Comparison of ENCODE assay signal across 28 cellular contexts in genomic region chr2:219415580-219416232, GRCh38. TPM values are rescaled to one million over a fixed set of nuclear protein-coding genes. Genes with fewer than 3 reads are reported as not detected.
DNase-seq lines count a peak whose midpoint lies in the region; ATAC-seq and TF ChIP-seq lines count a peak whose summit lies in the region.
"Had no signal": no experiment of that assay in that cellular context is flagged by ENCODE, and none has a peak within 500 bp of the region (broad histone marks: within the 10 kb centered on the region; RNA-seq: fewer than 3 reads in every experiment).

No MANE protein-coding gene starts in this region.

- no peak overlapping the region for H2AK5ac ChIP-seq in mesenchymal stem cell (ENCODE audit: low read length, severe bottlenecking)

- H3K36me3 Mint-ChIP-seq in WTC11, result 0 out of 2 replicates have a peak, but pooled peaks cover 2% of the 10 kb centered on the region
- peaks cover 2% of the 10 kb centered on the region for H3K36me3 Mint-ChIP-seq in activated CD4-positive, alpha-beta T cell treated with anti-CD3 and anti-CD28 coated beads for 36 hours (ENCODE audit: low read depth)
- H3K36me3 Mint-ChIP-seq: CD8-positive, alpha-beta T cell; stimulated activated effector memory CD8-positive, alpha-beta T cell treated with anti-CD3 and anti-CD28 coated beads, Interleukin-12 subunit alpha, Interleukin-12 subunit beta, amount 100 ng/mL, for 72 hours had no signal

- H3K18ac ChIP-seq in mesenchymal stem cell (ENCODE audit: low read depth in 1 of 2, low read length in 2 of 2), result no peak overlapping the region

- H3K4me3 ChIP-seq in BLaER1, result no peak overlapping the region
- H3K4me3 ChIP-seq in muscle layer of duodenum (ENCODE audit: low read depth in 1 of 2, low read length in 2 of 2), result no peak overlapping the region
- no peak overlapping the region for H3K4me3 ChIP-seq in gastrocnemius medialis
- no peak overlapping the region for H3K4me3 ChIP-seq in mesenchymal stem cell (ENCODE audit: insufficient read depth in 1 of 2, low read depth in 1 of 2, low read length in 2 of 2)
- H3K4me3 ChIP-seq: lung, mucosa of descending colon, upper lobe of right lung had no signal

- H3K36me3 ChIP-seq in BLaER1, result no peaks in the 10 kb centered on the region
- peaks cover 0 to under 1% of the 10 kb centered on the region in 2 donors for H3K36me3 ChIP-seq in muscle layer of duodenum (ENCODE audit: control insufficient read depth in 1 of 2, insufficient read depth in 2 of 2, low read length in 2 of 2)
- peaks cover 0 to 8% of the 10 kb centered on the region in 2 donors for H3K36me3 ChIP-seq in gastrocnemius medialis
- H3K36me3 ChIP-seq in mesenchymal stem cell (ENCODE audit: control insufficient read depth in 1 of 2, insufficient read depth in 2 of 2, low read depth in 1 of 2, low read length in 2 of 2), result no peaks in the 10 kb centered on the region
- H3K36me3 ChIP-seq: upper lobe of right lung had no signal

- H4K8ac ChIP-seq in mesenchymal stem cell (ENCODE audit: low read length), result no peak overlapping the region

- H2BK120ac ChIP-seq in mesenchymal stem cell (ENCODE audit: low read depth, low read length), result no peak overlapping the region

- POLR2A ChIA-PET in WTC11 (lab: Charles Lee), result no interaction called here
- POLR2A ChIA-PET in activated CD4-positive, alpha-beta T cell treated with anti-CD3 and anti-CD28 coated beads for 36 hours (lab: Charles Lee), result no interaction called here

- TF ChIP-seq CTCF in WTC11 (IDR thresholded peaks at IDR 0.05), result no peak
- TF ChIP-seq CTCF in gastrocnemius medialis (IDR thresholded peaks at IDR 0.05 in 4 of 5, conservative IDR thresholded peaks at IDR 0.05 in 1 of 5), result no peak
- TF ChIP-seq CTCF in GM20000 (IDR thresholded peaks at IDR 0.05; ENCODE audit: extremely low read depth, missing control alignments), result no peak

- CTCF ChIA-PET in WTC11 (lab: Charles Lee), result interaction anchor here (0.7 to 5.6 kb wide), 12 partner anchors 13 to 386 kb away, joined by 3 to 77 read pairs (median 6); partner anchors contain the start of genes CHPF, SPEG and TMEM198
- CTCF ChIA-PET in activated CD4-positive, alpha-beta T cell treated with anti-CD3 and anti-CD28 coated beads for 36 hours (lab: Charles Lee), result interaction anchor here (0.6 to 1.1 kb wide), 2 partner anchors 13 to 1785 kb away, joined by 3 to 4 read pairs; no protein-coding TSS in a partner anchor

- peak overlapping the region; percentile 30; the same call in 1 of the 2 replicates for H3K27ac Mint-ChIP-seq in WTC11
- H3K27ac Mint-ChIP-seq in activated CD4-positive, alpha-beta T cell treated with anti-CD3 and anti-CD28 coated beads for 36 hours, result no peak overlapping the region
- H3K27ac Mint-ChIP-seq: activated naive CD8-positive, alpha-beta T cell treated with anti-CD3 and anti-CD28 coated beads, Interleukin-2, amount 50 U/mL, for 24 hours; CD8-positive, alpha-beta T cell; stimulated activated effector memory CD8-positive, alpha-beta T cell treated with anti-CD3 and anti-CD28 coated beads, Interleukin-12 subunit alpha, Interleukin-12 subunit beta, amount 100 ng/mL, for 72 hours; T-helper 1 cell treated with Interleukin-12 subunit alpha and Interleukin-12 subunit beta and Interleukin-4 antibody, amounts not matched to agents 30 μg/mL and 1 μg/mL, for 36 hours had no signal

- peaks cover 6% of the 10 kb centered on the region; the same call in 1 of the 2 replicates for H3K9me3 Mint-ChIP-seq in WTC11
- H3K9me3 Mint-ChIP-seq in activated CD4-positive, alpha-beta T cell treated with anti-CD3 and anti-CD28 coated beads for 36 hours (ENCODE audit: low read depth), result peaks cover 2% of the 10 kb centered on the region
- H3K9me3 Mint-ChIP-seq: activated naive CD8-positive, alpha-beta T cell treated with anti-CD3 and anti-CD28 coated beads, Interleukin-2, amount 50 U/mL, for 24 hours; neural crest cell; stimulated activated effector memory CD8-positive, alpha-beta T cell treated with anti-CD3 and anti-CD28 coated beads, Interleukin-12 subunit alpha, Interleukin-12 subunit beta, amount 100 ng/mL, for 72 hours; T-helper 1 cell treated with Interleukin-12 subunit alpha and Interleukin-12 subunit beta and Interleukin-4 antibody, amounts not matched to agents 30 μg/mL and 1 μg/mL, for 36 hours had no signal

- peaks cover 34% of the 10 kb centered on the region for H3K27me3 Mint-ChIP-seq in WTC11 (ENCODE audit: low read depth)
- peaks cover 17% of the 10 kb centered on the region for H3K27me3 Mint-ChIP-seq in activated CD4-positive, alpha-beta T cell treated with anti-CD3 and anti-CD28 coated beads for 36 hours

- peaks cover 29% of the 10 kb centered on the region for H3K4me1 ChIP-seq in BLaER1
- no peaks in the 10 kb centered on the region for H3K4me1 ChIP-seq in muscle layer of duodenum (ENCODE audit: control insufficient read depth in 1 of 2, insufficient read depth in 2 of 2, low read length in 2 of 2)
- H3K4me1 ChIP-seq in gastrocnemius medialis, result peaks cover 35 to 40% of the 10 kb centered on the region in 2 donors
- H3K4me1 ChIP-seq in mesenchymal stem cell (ENCODE audit: control insufficient read depth, insufficient read depth, low read depth, low read length), result peaks cover 21% of the 10 kb centered on the region
- H3K4me1 ChIP-seq: upper lobe of right lung had no signal

- 78% methylated on average over 5 of the region's 5 CpGs for WGBS in mesenchymal stem cell

- no peak overlapping the region for H2BK15ac ChIP-seq in mesenchymal stem cell (ENCODE audit: low read depth, poor library complexity, severe bottlenecking)

- ATAC-seq in WTC11, result no peak
- no peak for ATAC-seq in gastrocnemius medialis
- ATAC-seq in activated CD4-positive, alpha-beta T cell treated with anti-CD3 and anti-CD28 coated beads for 36 hours, result no peak
- ATAC-seq: activated naive CD8-positive, alpha-beta T cell treated with anti-CD3 and anti-CD28 coated beads, Interleukin-2, amount 50 U/mL, for 24 hours; CD8-positive, alpha-beta T cell; mucosa of descending colon; upper lobe of right lung had no signal

- H4K91ac ChIP-seq in mesenchymal stem cell (ENCODE audit: low read length), result no peak overlapping the region

- no peak overlapping the region for H3K4ac ChIP-seq in mesenchymal stem cell (ENCODE audit: low read depth in 1 of 2, low read length in 2 of 2)

- intact Hi-C loops in gastrocnemius medialis (cut with DNase I; ENCODE audit: low total_unique reads), result no loop called here
- intact Hi-C loops in activated CD4-positive, alpha-beta T cell treated with anti-CD3 and anti-CD28 coated beads for 36 hours (cut with DNase I, micrococcal nuclease), result no loop called here

- H3K27me3 ChIP-seq in BLaER1, result no peaks in the 10 kb centered on the region
- peaks cover 9% of the 10 kb centered on the region for H3K27me3 ChIP-seq in muscle layer of duodenum (ENCODE audit: low read depth, low read length)
- no peaks in the 10 kb centered on the region for H3K27me3 ChIP-seq in gastrocnemius medialis
- H3K27me3 ChIP-seq in mesenchymal stem cell (ENCODE audit: control insufficient read depth in 1 of 2, insufficient read depth in 1 of 2, low read length in 2 of 2), result peaks cover 9 to 10% of the 10 kb centered on the region in 2 experiments

- H3K27ac ChIP-seq in BLaER1 (no peak overlapping the region), muscle layer of duodenum (ENCODE audit: low read length) (peak overlapping the region; percentile 90), gastrocnemius medialis (peak overlapping the region; percentile 95 to 100 (median 98)), mesenchymal stem cell (ENCODE audit: low read length, poor library complexity, severe bottlenecking) (no peak overlapping the region)
- H3K27ac ChIP-seq: upper lobe of right lung had no signal

- H2AFZ ChIP-seq in mesenchymal stem cell (ENCODE audit: low read depth, low read length), result no peak overlapping the region

- H4K20me1 ChIP-seq in BLaER1, result no peaks in the 10 kb centered on the region

- H3K9ac ChIP-seq in BLaER1 (no peak overlapping the region), mesenchymal stem cell (ENCODE audit: low read length) (no peak overlapping the region)
- H3K9ac ChIP-seq: SK-N-SH had no signal

- no peak overlapping the region for H3K4me3 Mint-ChIP-seq in WTC11
- H3K4me3 Mint-ChIP-seq in activated CD4-positive, alpha-beta T cell treated with anti-CD3 and anti-CD28 coated beads for 36 hours, result no peak overlapping the region
- H3K4me3 Mint-ChIP-seq: activated naive CD8-positive, alpha-beta T cell treated with anti-CD3 and anti-CD28 coated beads, Interleukin-2, amount 50 U/mL, for 24 hours; CD8-positive, alpha-beta T cell; neural crest cell; stimulated activated effector memory CD8-positive, alpha-beta T cell treated with anti-CD3 and anti-CD28 coated beads, Interleukin-12 subunit alpha, Interleukin-12 subunit beta, amount 100 ng/mL, for 72 hours; T-helper 1 cell treated with Interleukin-12 subunit alpha and Interleukin-12 subunit beta and Interleukin-4 antibody, amounts not matched to agents 30 μg/mL and 1 μg/mL, for 36 hours had no signal

- H2BK12ac ChIP-seq in mesenchymal stem cell (ENCODE audit: low read length in 2 of 2), result no peak overlapping the region

- H2BK5ac ChIP-seq in mesenchymal stem cell (ENCODE audit: low read depth, low read length, poor library complexity, severe bottlenecking), result no peak overlapping the region

- H3K4me2 ChIP-seq in BLaER1 (0 out of 2 replicates have a peak overlapping the region, but pooled peaks have one; percentile 12), mesenchymal stem cell (ENCODE audit: low read length, poor library complexity, severe bottlenecking) (no peak overlapping the region)
- H3K4me2 ChIP-seq: SK-N-SH had no signal

- in situ Hi-C loops in gastrocnemius medialis (cut with MboI; ENCODE audit: low sequenced_read_pairs in 4 of 4), result no loop called here

- peaks cover 28% of the 10 kb centered on the region for H3K4me1 Mint-ChIP-seq in WTC11
- H3K4me1 Mint-ChIP-seq in activated CD4-positive, alpha-beta T cell treated with anti-CD3 and anti-CD28 coated beads for 36 hours, result no peaks in the 10 kb centered on the region
- H3K4me1 Mint-ChIP-seq: activated naive CD8-positive, alpha-beta T cell treated with anti-CD3 and anti-CD28 coated beads, Interleukin-2, amount 50 U/mL, for 24 hours; stimulated activated effector memory CD8-positive, alpha-beta T cell treated with anti-CD3 and anti-CD28 coated beads, Interleukin-12 subunit alpha, Interleukin-12 subunit beta, amount 100 ng/mL, for 72 hours had no signal

- H3K23ac ChIP-seq in mesenchymal stem cell (ENCODE audit: low read length in 2 of 2), result no peak overlapping the region

- no peak for TF ChIP-seq POLR2A in gastrocnemius medialis (IDR thresholded peaks at IDR 0.05)

- H3K9me3 ChIP-seq in BLaER1 (peaks cover 4% of the 10 kb centered on the region; the same call in 1 of the 2 replicates), muscle layer of duodenum (ENCODE audit: control insufficient read depth in 1 of 2, low read length in 2 of 2) (no peaks in the 10 kb centered on the region), gastrocnemius medialis (no peaks in the 10 kb centered on the region), mesenchymal stem cell (ENCODE audit: control insufficient read depth, low read length) (peaks cover 18% of the 10 kb centered on the region)
- H3K9me3 ChIP-seq: mucosa of descending colon, upper lobe of right lung had no signal

- DNase-seq in WTC11 (ENCODE audit: low spot score), result no peak
- DNase-seq in gastrocnemius medialis, result no peak
- DNase-seq in activated CD4-positive, alpha-beta T cell treated with anti-CD3 and anti-CD28 coated beads for 36 hours, result no peak
- no peak for DNase-seq in GM20000 (ENCODE audit: low spot score)
- DNase-seq in mesenchymal stem cell, result no peak
- DNase-seq: activated CD4-positive, alpha-beta T cell treated with anti-CD3 and anti-CD28 coated beads, Interleukin-2, amount 50 U/mL, for 4 hours; activated CD4-positive, CD25-positive, alpha-beta regulatory T cell; activated naive CD4-positive, alpha-beta T cell; activated naive CD8-positive, alpha-beta T cell treated with anti-CD3 and anti-CD28 coated beads, Interleukin-2, amount 50 U/mL, for 24 hours; CD8-positive, alpha-beta T cell; central memory CD4-positive, alpha-beta T cell; erythroblast; head of caudate nucleus; Karpas-422; mucosa of descending colon; NCI-H1417; NCI-H2029 treated with DMSO at 0.1 percent for 48 hours; NCI-H2227 treated with DMSO at 0.1 percent for 48 hours; NCI-H526; SK-N-SH; upper lobe of right lung had no signal

- H3K14ac ChIP-seq in mesenchymal stem cell (ENCODE audit: low read length in 2 of 2), result no peak overlapping the region

- no peaks in the 10 kb centered on the region for H3K79me1 ChIP-seq in mesenchymal stem cell (replicated peaks; ENCODE audit: low read length, poor library complexity, severe bottlenecking)

RNA-seq across cellular contexts. Expression of gene DES, which starts 2.5 kb away (rescaled TPM):
- total RNA-seq in WTC11 (2021) (1.6 to 3.5 TPM (median 2.8 TPM) in 3 replicates), gastrocnemius medialis (over 10,000 TPM; 19,008 to 28,635 (median 23,575) TPM)
- not detected for total RNA-seq in activated CD4-positive, alpha-beta T cell treated with anti-CD3 and anti-CD28 coated beads for 36 hours
- polyA plus RNA-seq in mesenchymal stem cell (2013, experiment 1 of 2), result 1.2 TPM
- 1.8 TPM for polyA plus RNA-seq in mesenchymal stem cell (2013, experiment 2 of 2)
- total RNA-seq: A673; CD8-positive, alpha-beta T cell had no signal

RNA-seq across cellular contexts. Expression of gene SPEG, which starts 18.9 kb away (rescaled TPM):
- total RNA-seq in WTC11 (2021), result 55.3 to 62.7 TPM (median 57.8 TPM) in 3 replicates
- 100 to 1,000 TPM; 104 to 387 (median 222) TPM for total RNA-seq in gastrocnemius medialis
- total RNA-seq in activated CD4-positive, alpha-beta T cell treated with anti-CD3 and anti-CD28 coated beads for 36 hours, result 1 to 10 TPM in 1 of 2 experiments, under 1 TPM in 1; 0.89 to 1.4 TPM
- 19.3 TPM for polyA plus RNA-seq in mesenchymal stem cell (2013, experiment 1 of 2)
- polyA plus RNA-seq in mesenchymal stem cell (2013, experiment 2 of 2), result 19.1 TPM

RNA-seq across cellular contexts. Expression of gene DNPEP, which starts 28.0 kb away (rescaled TPM):
- total RNA-seq in WTC11 (2021), result 65.8 to 70.2 TPM (median 67.6 TPM) in 3 replicates
- 100 to 1,000 TPM in 1 of 4 donors, 10 to 100 TPM in 3; 56.0 to 147 (median 65.3) TPM for total RNA-seq in gastrocnemius medialis
- 10 to 100 TPM; 81.0 to 93.1 TPM for total RNA-seq in activated CD4-positive, alpha-beta T cell treated with anti-CD3 and anti-CD28 coated beads for 36 hours
- polyA plus RNA-seq in mesenchymal stem cell (2013, experiment 1 of 2), result 67.3 TPM
- polyA plus RNA-seq in mesenchymal stem cell (2013, experiment 2 of 2), result 68.7 TPM

Comparison
In these comparisons a context has a peak if more than half of its experiments do, and no peak if none do; other contexts are left out.
1. H3K27ac ChIP-seq: peak in muscle layer of duodenum (single experiment) and gastrocnemius medialis (4 of 4); none in BLaER1 (single experiment) and mesenchymal stem cell (single experiment).
2. RNA of gene DES, which starts 2.5 kb away (total RNA-seq): 19,008 to 28,635 TPM in gastrocnemius medialis; 1.6 to 3.5 TPM in WTC11 and not detected in activated CD4-positive, alpha-beta T cell treated with anti-CD3 and anti-CD28 coated beads for 36 hours; every median in the first group is over 1,000 times any median in the second.
3. RNA of gene SPEG, which starts 18.9 kb away (total RNA-seq): 104 to 387 TPM in gastrocnemius medialis and 55.3 to 62.7 TPM in WTC11; 0.89 to 1.4 TPM in activated CD4-positive, alpha-beta T cell treated with anti-CD3 and anti-CD28 coated beads for 36 hours; every median in the first group is over 10 times any median in the second.